ENCODE assay signal across 20 cellular contexts in the genomic region with DNA sequence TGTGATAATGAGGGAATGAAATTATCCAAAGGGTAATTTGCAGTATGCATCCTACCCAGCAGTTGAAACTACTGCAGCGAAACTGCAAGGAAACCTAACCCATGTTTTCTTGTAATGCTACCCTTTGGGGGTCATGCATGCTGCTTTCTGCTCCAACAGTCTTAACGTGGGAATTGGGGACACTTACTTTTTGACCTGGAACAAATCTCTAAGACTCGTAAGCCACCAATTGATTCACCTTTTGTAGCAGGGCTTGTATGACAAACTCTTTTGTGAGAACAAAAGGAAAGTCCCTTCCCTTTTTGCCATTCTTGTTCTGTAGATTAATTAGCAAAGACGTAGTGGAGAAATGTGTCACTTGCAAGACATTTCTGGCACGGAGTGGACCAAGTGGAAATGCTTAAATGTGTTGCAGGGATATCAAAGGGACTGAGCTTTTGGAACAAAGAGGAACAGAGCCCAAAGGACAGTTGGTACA. TPM values are rescaled to one million over a fixed set of nuclear protein-coding genes. Genes with fewer than 3 reads are reported as not detected.
DNase-seq lines count a peak whose midpoint lies in the region; ATAC-seq lines count a peak whose summit lies in the region.
"Had no signal": no experiment of that assay in that cellular context is flagged by ENCODE, and none has a peak within 500 bp of the region (broad histone marks: within the 10 kb centered on the region; RNA-seq: fewer than 3 reads in every experiment).

No MANE protein-coding gene starts in this region.

- no peak overlapping the region for H3K27ac Mint-ChIP-seq in activated naive CD4-positive, alpha-beta T cell treated with anti-CD3 and anti-CD28 coated beads for 36 hours
- H3K27ac Mint-ChIP-seq in T-helper 17 cell: peak overlapping the region; percentile 45
- H3K27ac Mint-ChIP-seq in stimulated activated effector memory CD8-positive, alpha-beta T cell treated with anti-CD3 and anti-CD28 coated beads, Interleukin-12 subunit alpha, Interleukin-12 subunit beta, amount 100 ng/mL, for 72 hours: no peak overlapping the region
- H3K27ac Mint-ChIP-seq: stimulated activated naive CD8-positive, alpha-beta T cell treated with anti-CD3 and anti-CD28 coated beads, Interleukin-15, amount 100 ng/mL, for 72 hours had no signal

- no peaks in the 10 kb centered on the region for H3K36me3 Mint-ChIP-seq in activated naive CD4-positive, alpha-beta T cell treated with anti-CD3 and anti-CD28 coated beads for 36 hours (ENCODE audit: low read depth)
- H3K36me3 Mint-ChIP-seq in T-helper 17 cell (ENCODE audit: low read depth): peaks cover 2% of the 10 kb centered on the region
- H3K36me3 Mint-ChIP-seq in stimulated activated effector memory CD8-positive, alpha-beta T cell treated with anti-CD3 and anti-CD28 coated beads, Interleukin-12 subunit alpha, Interleukin-12 subunit beta, amount 100 ng/mL, for 72 hours: no peaks in the 10 kb centered on the region

- intact Hi-C loops in activated naive CD4-positive, alpha-beta T cell treated with anti-CD3 and anti-CD28 coated beads for 36 hours (cut with micrococcal nuclease): no loop called here

- peak; percentile 16 for DNase-seq in activated naive CD4-positive, alpha-beta T cell treated with anti-CD3 and anti-CD28 coated beads for 36 hours
- no peak for DNase-seq in activated naive CD4-positive, alpha-beta T cell treated with anti-CD3 and anti-CD28 coated beads, Interleukin-2, amount 50 U/mL, for 16 hours
- no peak for DNase-seq in T-helper 17 cell
- DNase-seq in stimulated activated effector memory CD8-positive, alpha-beta T cell treated with anti-CD3 and anti-CD28 coated beads, Interleukin-12 subunit alpha, Interleukin-12 subunit beta, amount 100 ng/mL, for 72 hours (ENCODE audit: low spot score in 2 of 2): no peak
- DNase-seq in stimulated activated CD4-positive, alpha-beta T cell treated with anti-CD3 and anti-CD28 coated beads, Interleukin-4, amount 100 ng/mL, for 1 hour: no peak
- no peak for DNase-seq in NCI-H146 (lab: John Stamatoyannopoulos, UW)
- DNase-seq: activated CD4-positive, alpha-beta T cell treated with anti-CD3 and anti-CD28 coated beads, Interleukin-2, amount 50 U/mL, for 48 hours; activated T-cell treated with anti-CD3 and anti-CD28 coated beads, Interleukin-2, amount 50 U/mL, for 1 hour; adrenal gland; DND-41; dorsolateral prefrontal cortex; HCEC 1CT; left lung; NCI-H1694; nucleus accumbens; stimulated activated naive CD8-positive, alpha-beta T cell treated with anti-CD3 and anti-CD28 coated beads, Interleukin-15, amount 100 ng/mL, for 72 hours; SW 1271 had no signal

- no peaks in the 10 kb centered on the region for H3K9me3 Mint-ChIP-seq in activated naive CD4-positive, alpha-beta T cell treated with anti-CD3 and anti-CD28 coated beads for 36 hours
- no peaks in the 10 kb centered on the region for H3K9me3 Mint-ChIP-seq in stimulated activated effector memory CD8-positive, alpha-beta T cell treated with anti-CD3 and anti-CD28 coated beads, Interleukin-12 subunit alpha, Interleukin-12 subunit beta, amount 100 ng/mL, for 72 hours
- H3K9me3 Mint-ChIP-seq: stimulated activated naive CD8-positive, alpha-beta T cell treated with anti-CD3 and anti-CD28 coated beads, Interleukin-15, amount 100 ng/mL, for 72 hours had no signal

- peak; percentile 29 for ATAC-seq in GM21423 (IDR thresholded peaks at IDR 0.05; ENCODE audit: unreplicated experiment)
- ATAC-seq in T-helper 17 cell: no peak
- ATAC-seq in stimulated activated effector memory CD8-positive, alpha-beta T cell treated with anti-CD3 and anti-CD28 coated beads, Interleukin-12 subunit alpha, Interleukin-12 subunit beta, amount 100 ng/mL, for 72 hours: peak; percentile 64
- no peak for ATAC-seq in HG03521 (IDR thresholded peaks at IDR 0.05; ENCODE audit: unreplicated experiment)
- ATAC-seq: left lung; stimulated activated naive CD8-positive, alpha-beta T cell treated with anti-CD3 and anti-CD28 coated beads, Interleukin-15, amount 100 ng/mL, for 72 hours had no signal

- H3K27me3 Mint-ChIP-seq in activated naive CD4-positive, alpha-beta T cell treated with anti-CD3 and anti-CD28 coated beads for 36 hours (ENCODE audit: low read depth): no peaks in the 10 kb centered on the region
- no peaks in the 10 kb centered on the region for H3K27me3 Mint-ChIP-seq in T-helper 17 cell
- H3K27me3 Mint-ChIP-seq: stimulated activated naive CD8-positive, alpha-beta T cell treated with anti-CD3 and anti-CD28 coated beads, Interleukin-15, amount 100 ng/mL, for 72 hours had no signal

- CTCF ChIA-PET in activated naive CD4-positive, alpha-beta T cell treated with anti-CD3 and anti-CD28 coated beads for 36 hours (lab: Charles Lee): interaction anchor here (1.2 kb wide), 1 partner anchor 29 kb away, joined by 3 read pairs; no protein-coding TSS in a partner anchor

- no peaks in the 10 kb centered on the region for H3K9me3 ChIP-seq in T-helper 17 cell (ENCODE audit: control insufficient read depth, low read length, poor library complexity, severe bottlenecking)
- H3K9me3 ChIP-seq: adrenal gland, left lung, right atrium auricular region had no signal

- H3K4me3 Mint-ChIP-seq in activated naive CD4-positive, alpha-beta T cell treated with anti-CD3 and anti-CD28 coated beads for 36 hours: no peak overlapping the region
- H3K4me3 Mint-ChIP-seq in T-helper 17 cell: no peak overlapping the region
- H3K4me3 Mint-ChIP-seq in stimulated activated effector memory CD8-positive, alpha-beta T cell treated with anti-CD3 and anti-CD28 coated beads, Interleukin-12 subunit alpha, Interleukin-12 subunit beta, amount 100 ng/mL, for 72 hours: no peak overlapping the region

- peaks cover 68% of the 10 kb centered on the region for H3K4me1 Mint-ChIP-seq in activated naive CD4-positive, alpha-beta T cell treated with anti-CD3 and anti-CD28 coated beads for 36 hours (ENCODE audit: low read depth)
- H3K4me1 Mint-ChIP-seq in T-helper 17 cell: peaks cover 42% of the 10 kb centered on the region
- H3K4me1 Mint-ChIP-seq in stimulated activated effector memory CD8-positive, alpha-beta T cell treated with anti-CD3 and anti-CD28 coated beads, Interleukin-12 subunit alpha, Interleukin-12 subunit beta, amount 100 ng/mL, for 72 hours: peaks cover 43% of the 10 kb centered on the region

RNA-seq across cellular contexts. Expression of a gene that starts 27.4 kb away (rescaled TPM):
- 10 to 100 TPM; 14.6 to 15.1 TPM for total RNA-seq in activated naive CD4-positive, alpha-beta T cell treated with anti-CD3 and anti-CD28 coated beads for 36 hours
- 10 to 100 TPM; 18.5 to 19.0 TPM for total RNA-seq in T-helper 17 cell

Comparison
In these comparisons a context has a peak if more than half of its experiments do, and no peak if none do; other contexts are left out.
1. ATAC-seq: peak in GM21423 (single experiment) and stimulated activated effector memory CD8-positive, alpha-beta T cell treated with anti-CD3 and anti-CD28 coated beads, Interleukin-12 subunit alpha, Interleukin-12 subunit beta, amount 100 ng/mL, for 72 hours (single experiment); none in T-helper 17 cell (single experiment) and HG03521 (single experiment).